In the genomic region with DNA sequence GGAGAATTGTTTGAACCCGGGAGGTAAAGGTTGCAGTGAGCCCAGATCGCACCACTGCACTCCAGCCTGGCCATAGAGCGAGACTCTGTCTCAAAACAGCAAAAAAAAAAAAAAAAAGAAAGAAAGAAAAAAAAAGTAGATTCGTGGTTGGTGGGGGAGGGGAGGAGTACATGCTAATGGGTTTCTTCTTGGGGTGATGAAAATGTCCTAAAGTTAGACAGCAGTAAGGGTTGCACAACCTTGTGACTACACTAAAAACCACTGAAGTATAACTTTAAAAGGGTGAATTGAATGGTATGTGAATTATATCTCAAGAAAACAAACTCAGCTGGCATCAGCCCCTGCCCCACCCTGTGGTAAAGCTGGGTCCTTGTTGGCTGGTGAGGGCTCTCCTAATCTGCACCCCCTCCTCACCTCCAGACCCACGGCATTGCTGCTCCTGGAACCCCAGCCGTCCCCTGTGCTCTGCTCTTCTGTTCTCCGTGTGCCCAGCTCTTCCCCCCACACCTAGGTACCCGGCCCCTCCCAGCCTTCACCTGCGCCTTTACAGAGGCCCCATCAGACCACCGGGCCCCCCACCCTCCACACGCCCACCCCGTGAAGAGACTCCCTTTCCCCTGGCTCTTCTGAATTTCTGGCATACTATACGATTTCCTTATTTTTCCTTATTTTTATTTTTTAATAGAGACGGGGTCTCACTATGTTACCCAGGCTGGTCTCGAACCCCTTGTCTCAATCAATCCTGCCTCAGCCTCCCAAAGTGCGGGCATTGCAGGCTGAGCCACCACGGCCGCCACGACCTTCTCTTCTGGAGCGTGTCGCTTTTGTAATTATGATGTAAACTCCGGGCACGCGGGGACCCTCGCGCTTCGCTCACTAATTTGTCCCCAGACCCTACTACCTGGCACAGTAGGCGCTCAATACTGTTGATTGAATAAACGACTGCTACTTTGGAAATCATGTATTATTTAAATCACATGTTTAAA, we compare ENCODE assay signal across 8 cellular contexts. TPM values are rescaled to one million over a fixed set of nuclear protein-coding genes. Genes with fewer than 3 reads are reported as not detected.
DNase-seq lines count a peak whose midpoint lies in the region; ATAC-seq, FAIRE-seq and TF ChIP-seq lines count a peak whose summit lies in the region.

No MANE protein-coding gene starts in this region.

- peaks cover 33% of the 10 kb centered on the region for H3K4me1 Mint-ChIP-seq in activated T-cell treated with anti-CD3 and anti-CD28 coated beads, Interleukin-2, amount 50 U/mL, for 4 hours (ENCODE audit: low read depth)
- H3K4me1 Mint-ChIP-seq in type B pancreatic cell (ENCODE audit: unreplicated experiment) = peaks cover 17% of the 10 kb centered on the region

- peak overlapping the region in 2 of 5 donors; percentile 75 to 95 for H3K27ac ChIP-seq in adrenal gland
- peak overlapping the region; percentile 75 for H3K27ac ChIP-seq in layer of hippocampus (ENCODE audit: low read depth, low read length)

- peaks cover 12 to 25% of the 10 kb centered on the region in 2 donors for H3K4me1 ChIP-seq in adrenal gland (replicated peaks in 1 of 2)

- DNase-seq in activated T-cell treated with anti-CD3 and anti-CD28 coated beads, Interleukin-2, amount 50 U/mL, for 4 hours = no peak
- DNase-seq in activated T-cell treated with anti-CD3 and anti-CD28 coated beads, Interleukin-2, amount 50 U/mL, for 48 hours = no peak
- DNase-seq in adrenal gland (no peak), type B pancreatic cell (ENCODE audit: extremely low spot score, unreplicated experiment) (no peak), D721Med (ENCODE audit: insufficient read length, low spot score) (no peak)

- no peaks in the 10 kb centered on the region for H3K27me3 ChIP-seq in adrenal gland
- H3K27me3 ChIP-seq in layer of hippocampus (ENCODE audit: control insufficient read depth, insufficient read depth, low read length) = no peaks in the 10 kb centered on the region

- intact Hi-C loops in adrenal gland (cut with DNase I) = no loop called here

- peaks cover 13% of the 10 kb centered on the region for H3K36me3 Mint-ChIP-seq in activated T-cell treated with anti-CD3 and anti-CD28 coated beads, Interleukin-2, amount 50 U/mL, for 4 hours (ENCODE audit: insufficient read depth)
- H3K36me3 Mint-ChIP-seq in type B pancreatic cell = peaks cover 9% of the 10 kb centered on the region

- peak overlapping the region in 3 of 4 donors; percentile 66 to 100 (median 84) for H3K4me3 ChIP-seq in adrenal gland

- no peaks in the 10 kb centered on the region for H3K9me3 ChIP-seq in adrenal gland (replicated peaks in 1 of 3)

- H3K4me3 Mint-ChIP-seq in activated T-cell treated with anti-CD3 and anti-CD28 coated beads, Interleukin-2, amount 50 U/mL, for 4 hours = peak overlapping the region; percentile 99
- peak overlapping the region; percentile 96 for H3K4me3 Mint-ChIP-seq in type B pancreatic cell

- no peak for TF ChIP-seq CTCF in adrenal gland (IDR thresholded peaks at IDR 0.05)
- TF ChIP-seq CTCF in type B pancreatic cell (conservative IDR thresholded peaks at IDR 0.05) = no peak
- TF ChIP-seq CTCF in D721Med (IDR thresholded peaks at IDR 0.05; ENCODE audit: insufficient read depth, missing control alignments) = no peak

- peaks cover 0 to 16% of the 10 kb centered on the region in 2 donors for H3K36me3 ChIP-seq in adrenal gland (replicated peaks in 1 of 2)

- H3K27ac Mint-ChIP-seq in type B pancreatic cell = peak overlapping the region; percentile 73

- no peaks in the 10 kb centered on the region for H3K9me3 Mint-ChIP-seq in activated T-cell treated with anti-CD3 and anti-CD28 coated beads, Interleukin-2, amount 50 U/mL, for 4 hours
- no peaks in the 10 kb centered on the region for H3K9me3 Mint-ChIP-seq in type B pancreatic cell

- ATAC-seq in activated T-cell treated with anti-CD3 and anti-CD28 coated beads, Interleukin-2, amount 50 U/mL, for 4 hours = no peak
- ATAC-seq in GM21390 (IDR thresholded peaks at IDR 0.05; ENCODE audit: unreplicated experiment) = no peak
- ATAC-seq in HG03135 (IDR thresholded peaks at IDR 0.05; ENCODE audit: unreplicated experiment) = no peak

- TF ChIP-seq POLR2A in adrenal gland (IDR thresholded peaks at IDR 0.05) = no peak

- peaks cover 2% of the 10 kb centered on the region for H3K27me3 Mint-ChIP-seq in activated T-cell treated with anti-CD3 and anti-CD28 coated beads, Interleukin-2, amount 50 U/mL, for 4 hours (ENCODE audit: low read depth)
- peaks cover 3% of the 10 kb centered on the region for H3K27me3 Mint-ChIP-seq in type B pancreatic cell

- WGBS in adrenal gland, 4 donors = 65 to 69% (median 66%) methylated on average over 29 of the region's 29 CpGs

- FAIRE-seq in D721Med (lab: Jason Lieb, UNC) = no peak

RNA-seq across cellular contexts. Expression of a gene that starts 0.9 kb away (rescaled TPM):
- total RNA-seq in activated T-cell treated with anti-CD3 and anti-CD28 coated beads, Interleukin-2, amount 50 U/mL, for 4 hours = 10 to 100 TPM; 34.7 to 41.7 (median 38.6) TPM
- total RNA-seq in adrenal gland (10 to 100 TPM; 15.7 to 37.9 (median 26.2) TPM), type B pancreatic cell (ENCODE audit: low replicate concordance) (24.0 TPM in 2 replicates)
- polyA plus RNA-seq in adrenal gland = 10 to 100 TPM in 1 of 3 donors, 1 to 10 TPM in 2; 8.9 to 34.0 (median 9.2) TPM
